1 cellular context compared by ENCODE assay signal in the genomic region with DNA sequence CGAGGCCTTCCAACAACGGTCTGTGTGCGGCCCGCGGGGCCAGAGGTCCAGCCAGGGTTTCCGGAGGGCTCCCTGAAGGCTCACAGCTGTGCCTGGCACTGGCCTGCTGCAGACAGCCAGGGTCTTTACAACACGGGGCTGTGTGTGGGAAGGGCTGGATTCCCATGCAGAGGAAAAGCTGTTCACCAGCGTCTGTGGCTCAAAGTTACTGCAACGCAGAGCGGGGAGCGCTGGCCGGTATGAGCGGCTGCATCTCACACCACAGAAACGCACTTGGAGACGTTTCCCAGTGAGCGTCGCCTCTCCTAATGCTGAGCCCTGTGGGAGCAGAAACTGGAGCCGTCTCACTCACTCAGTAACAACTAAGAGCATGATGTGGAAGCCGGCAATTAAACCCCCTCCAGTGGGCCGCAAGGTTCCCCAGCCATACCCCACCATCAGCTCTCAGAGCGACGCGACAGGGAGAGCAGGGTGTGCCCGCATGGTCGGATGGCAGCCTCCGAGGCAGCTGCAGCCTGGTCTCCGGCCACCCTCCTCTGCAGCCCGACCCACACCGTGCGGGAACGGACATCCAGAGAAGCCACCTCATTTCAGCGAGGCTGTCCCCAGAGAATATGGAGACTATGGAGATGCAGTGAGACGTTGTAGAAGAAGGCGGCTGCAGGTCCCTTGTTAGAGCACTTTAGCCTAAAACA.
TF ChIP-seq lines count a peak whose summit lies in the region.

No MANE protein-coding gene starts in this region.

TF ChIP-seq in HepG2, 621 proteins besides CTCF, POLR2A, EP300 and RAD21:
- TF ChIP-seq EZH2 (conservative IDR thresholded peaks at IDR 0.05; ENCODE audit: low read depth, low read length) (0 out of 2 replicates have a peak, but pooled peaks have one; percentile 57), ZBTB38 (CRISPR knock-in tag; IDR thresholded peaks at IDR 0.05) (no peak)
